ENCODE assay signal across 8 cellular contexts in genomic region chr3:57169872-57170623, GRCh38. TPM values are rescaled to one million over a fixed set of nuclear protein-coding genes. Genes with fewer than 3 reads are reported as not detected.
DNase-seq lines count a peak whose midpoint lies in the region; ATAC-seq, FAIRE-seq and TF ChIP-seq lines count a peak whose summit lies in the region.

No MANE protein-coding gene starts in this region.

- H3K27ac ChIP-seq in A549 (peak overlapping the region; percentile 75 to 92), epithelial cell of prostate (no peak overlapping the region)

- peak; percentile 76 for TF ChIP-seq CTCF in A549 (IDR thresholded peaks at IDR 0.05)

- H3K4me3 ChIP-seq in A549 = peak overlapping the region; percentile 50

- TF ChIP-seq RAD21 in A549 (conservative IDR thresholded peaks at IDR 0.05 in 1 of 2, IDR thresholded peaks at IDR 0.05 in 1 of 2) = peak; percentile 77 to 82

- CTCF ChIA-PET in A549 (lab: Yijun Ruan, JAX) = interaction anchor here (0.6 to 3.2 kb wide), 36 partner anchors 9 to 646 kb away, joined by 3 to 22 read pairs (median 3); partner anchors contain the start of genes APPL1 and HESX1

- peak; percentile 67 to 70 for DNase-seq in A549 (ENCODE audit: low read depth in 1 of 2, low spot score in 1 of 2)
- peak; percentile 47 for DNase-seq in GM12892 (ENCODE audit: insufficient read length)
- DNase-seq in NOMO-1 treated with DMSO at 0.1 percent for 48 hours (lab: John Stamatoyannopoulos, UW; ENCODE audit: unreplicated experiment) = peak; percentile 31
- peak; percentile 51 for DNase-seq in activated T-cell treated with anti-CD3 and anti-CD28 coated beads for 1 hour (ENCODE audit: low read depth)
- peak; percentile 14 for DNase-seq in epithelial cell of prostate (ENCODE audit: low read depth, low spot score)
- peak; percentile 65 for DNase-seq in mucosa of gallbladder (ENCODE audit: low spot score)
- DNase-seq in stimulated activated CD8-positive, alpha-beta memory T cell treated with anti-CD3 and anti-CD28 coated beads, Interleukin-4, amount 100 ng/mL, for 1 hour (ENCODE audit: low read depth in 2 of 2, low spot score in 1 of 2) = peak; percentile 30 to 31

- TF ChIP-seq POLR2A in A549 (IDR thresholded peaks at IDR 0.05; ENCODE audit: low read length) (no peak; the same call in 1 of the 2 replicates), GM12892 (IDR thresholded peaks at IDR 0.05; ENCODE audit: low read depth, low read length) (no peak)

- H3K4me2 ChIP-seq in A549 = peak overlapping the region; percentile 76

- no peaks in the 10 kb centered on the region for H3K4me1 ChIP-seq in A549

- H3K9me3 ChIP-seq in A549 = no peaks in the 10 kb centered on the region

- FAIRE-seq in A549 (lab: Jason Lieb, UNC) (no peak), GM12892 (lab: Jason Lieb, UNC) (peak; percentile 90)

- WGBS in A549 (ENCODE audit: missing lambda C conversion rate) = 26% methylated on average over 10 of the region's 40 CpGs

- ATAC-seq in A549 = peak; percentile 92 to 94
- peak; percentile 65 for ATAC-seq in HG03159 (IDR thresholded peaks at IDR 0.05; ENCODE audit: unreplicated experiment)

- POLR2A ChIA-PET in A549 (lab: Yijun Ruan, JAX) = no interaction called here

- TF ChIP-seq EP300 in A549 (IDR thresholded peaks at IDR 0.05) = no peak

TF ChIP-seq in A549, 52 proteins besides CTCF, POLR2A, EP300 and RAD21:
- TF ChIP-seq NR3C1 (IDR thresholded peaks at IDR 0.05) = no peak
- no peak for TF ChIP-seq GATA3 (IDR thresholded peaks at IDR 0.05; ENCODE audit: borderline replicate concordance)
- TF ChIP-seq CHD2 (IDR thresholded peaks at IDR 0.05; ENCODE audit: low read length, partially characterized antibody) = no peak
- TF ChIP-seq ZNF302 (CRISPR knock-in tag; IDR thresholded peaks at IDR 0.05) = no peak
- no peak for TF ChIP-seq CBX8 (IDR thresholded peaks at IDR 0.05)
- 0 out of 2 replicates have a peak, but pooled peaks have one; percentile 23 for TF ChIP-seq KDM5A (IDR thresholded peaks at IDR 0.05)
- TF ChIP-seq SMC3 (IDR thresholded peaks at IDR 0.05) = peak; percentile 64

RNA-seq across cellular contexts. Expression of gene IL17RD, which starts 4.9 kb away (rescaled TPM):
- 1.4 and 1.5 TPM in 2 replicates for polyA plus RNA-seq in A549 (2011; rRNA removed)
- 0.37 and 0.76 TPM in 2 replicates for polyA plus RNA-seq in A549 (2012; cell fraction: cytosol; rRNA removed)
- polyA plus RNA-seq in A549 (2012; cell fraction: nucleus; rRNA removed) = 1.0 and 1.1 TPM in 2 replicates
- polyA plus RNA-seq in A549 (2017; fragmentation: RNase III; extraction: RNeasy Plus Mini Kit Qiagen cat#74134 plus additional on column Dnase treatment) = 0.89 to 0.99 TPM (median 0.98 TPM) in 3 replicates
- polyA minus RNA-seq in A549 (2011; rRNA and poly(A)+ RNA removed) = 3.2 and 3.7 TPM in 2 replicates
- not detected for polyA plus RNA-seq in GM12892 (2012; ENCODE audit: missing spikeins)
- total RNA-seq in mucosa of gallbladder = 11.7 TPM

RNA-seq across cellular contexts. Expression of gene HESX1, which starts 29.7 kb away (rescaled TPM):
- polyA plus RNA-seq in A549 (2011; rRNA removed) = 0.87 and 1.5 TPM in 2 replicates
- polyA plus RNA-seq in A549 (2012; cell fraction: cytosol; rRNA removed) = 0.19 and 0.21 TPM in 2 replicates
- 0.18 TPM in 1 of 2 replicates, not detected in the other for polyA plus RNA-seq in A549 (2012; cell fraction: nucleus; rRNA removed)
- polyA plus RNA-seq in A549 (2017; fragmentation: RNase III; extraction: RNeasy Plus Mini Kit Qiagen cat#74134 plus additional on column Dnase treatment) = 0.16 to 0.35 TPM (median 0.29 TPM) in 3 replicates
- polyA minus RNA-seq in A549 (2011; rRNA and poly(A)+ RNA removed) = 0.44 and 0.50 TPM in 2 replicates
- 1.3 TPM for polyA plus RNA-seq in GM12892 (2012; ENCODE audit: missing spikeins)
- 0.52 TPM for total RNA-seq in mucosa of gallbladder

RNA-seq across cellular contexts. Expression of gene APPL1, which starts 57.5 kb away (rescaled TPM):
- polyA plus RNA-seq in A549 (2011; rRNA removed) = 25.9 and 30.3 TPM in 2 replicates
- 6.6 and 8.3 TPM in 2 replicates for polyA plus RNA-seq in A549 (2012; cell fraction: cytosol; rRNA removed)
- polyA plus RNA-seq in A549 (2012; cell fraction: nucleus; rRNA removed) = 3.1 and 3.9 TPM in 2 replicates
- 14.0 to 14.3 TPM (median 14.2 TPM) in 3 replicates for polyA plus RNA-seq in A549 (2017; fragmentation: RNase III; extraction: RNeasy Plus Mini Kit Qiagen cat#74134 plus additional on column Dnase treatment)
- polyA minus RNA-seq in A549 (2011; rRNA and poly(A)+ RNA removed) = 34.1 and 42.3 TPM in 2 replicates
- polyA plus RNA-seq in GM12892 (2012; ENCODE audit: missing spikeins) = 31.2 TPM
- total RNA-seq in mucosa of gallbladder = 39.9 TPM

Comparison
In these comparisons a context has a peak if more than half of its experiments do, and no peak if none do; other contexts are left out.
1. DNase-seq: peak in every context shown above with its lines; median percentile 68 in A549; 65 in mucosa of gallbladder; 51 in activated T-cell treated with anti-CD3 and anti-CD28 coated beads for 1 hour; 47 in GM12892; 31 in NOMO-1 treated with DMSO at 0.1 percent for 48 hours; 30 in stimulated activated CD8-positive, alpha-beta memory T cell treated with anti-CD3 and anti-CD28 coated beads, Interleukin-4, amount 100 ng/mL, for 1 hour; 14 in epithelial cell of prostate.